ENCODE assay signal across 16 cellular contexts in genomic region chr6:20998748-20999448, GRCh38.
"Had no signal": no experiment of that assay in that cellular context is flagged by ENCODE, and none has a peak within 500 bp of the region (broad histone marks: within the 10 kb centered on the region; RNA-seq: fewer than 3 reads in every experiment).

No MANE protein-coding gene starts in this region.

- H3K36me3 ChIP-seq: ascending aorta, pancreas, thyroid gland had no signal

- H3K9me3 ChIP-seq: pancreas, thyroid gland had no signal

- DNase-seq: activated CD4-positive, alpha-beta memory T cell treated with anti-CD3 and anti-CD28 coated beads for 36 hours; activated naive CD4-positive, alpha-beta T cell treated with anti-CD3 and anti-CD28 coated beads, Interleukin-2, amount 10 ng/mL, durations not matched to agents 7 days and 5 days; activated T-cell treated with anti-CD3 and anti-CD28 coated beads, Interleukin-2, amount 50 U/mL, for 24 hours; effector memory CD4-positive, alpha-beta T cell; heart right ventricle; left cardiac atrium; naive B cell; pancreas; stimulated activated CD4-positive, alpha-beta T cell treated with anti-CD3 and anti-CD28 coated beads, Interleukin-1b, Interleukin-23, amount 100 ng/mL, for 48 hours; T1000; thyroid gland had no signal

- H3K9me3 Mint-ChIP-seq: activated CD4-positive, alpha-beta memory T cell treated with anti-CD3 and anti-CD28 coated beads for 36 hours; activated naive CD4-positive, alpha-beta T cell treated with anti-CD3 and anti-CD28 coated beads, Interleukin-2, amount 10 ng/mL, durations not matched to agents 7 days and 5 days; activated T-cell treated with anti-CD3 and anti-CD28 coated beads, Interleukin-2, amount 50 U/mL, for 24 hours had no signal

- H3K4me3 ChIP-seq: ascending aorta, gastroesophageal sphincter, heart right ventricle, pancreas, thyroid gland had no signal

- FAIRE-seq: bronchial epithelial cell, pancreas had no signal

- H3K27ac ChIP-seq: ascending aorta, gastroesophageal sphincter, heart right ventricle, pancreas, thyroid gland, VCaP had no signal

- H3K27me3 ChIP-seq: ascending aorta, gastroesophageal sphincter, heart right ventricle, pancreas, thyroid gland had no signal

- H3K4me3 Mint-ChIP-seq: activated CD4-positive, alpha-beta memory T cell treated with anti-CD3 and anti-CD28 coated beads for 36 hours; activated naive CD4-positive, alpha-beta T cell treated with anti-CD3 and anti-CD28 coated beads, Interleukin-2, amount 10 ng/mL, durations not matched to agents 7 days and 5 days; activated T-cell treated with anti-CD3 and anti-CD28 coated beads, Interleukin-2, amount 50 U/mL, for 24 hours; dendritic cell treated with granulocyte-macrophage colony-stimulating factor and Interleukin-4, amounts not matched to agents 40 ng/mL and 50 ng/mL, for 4 days had no signal

- ATAC-seq: gastroesophageal sphincter, heart right ventricle, left cardiac atrium, pancreas had no signal

- H3K27ac Mint-ChIP-seq: activated CD4-positive, alpha-beta memory T cell treated with anti-CD3 and anti-CD28 coated beads for 36 hours; activated naive CD4-positive, alpha-beta T cell treated with anti-CD3 and anti-CD28 coated beads, Interleukin-2, amount 10 ng/mL, durations not matched to agents 7 days and 5 days; activated T-cell treated with anti-CD3 and anti-CD28 coated beads, Interleukin-2, amount 50 U/mL, for 24 hours; dendritic cell treated with granulocyte-macrophage colony-stimulating factor and Interleukin-4, amounts not matched to agents 40 ng/mL and 50 ng/mL, for 4 days had no signal

- H3K27me3 Mint-ChIP-seq: activated CD4-positive, alpha-beta memory T cell treated with anti-CD3 and anti-CD28 coated beads for 36 hours; activated naive CD4-positive, alpha-beta T cell treated with anti-CD3 and anti-CD28 coated beads, Interleukin-2, amount 10 ng/mL, durations not matched to agents 7 days and 5 days; activated T-cell treated with anti-CD3 and anti-CD28 coated beads, Interleukin-2, amount 50 U/mL, for 24 hours; dendritic cell treated with granulocyte-macrophage colony-stimulating factor and Interleukin-4, amounts not matched to agents 40 ng/mL and 50 ng/mL, for 4 days; naive B cell had no signal

- H3K4me1 Mint-ChIP-seq: activated naive CD4-positive, alpha-beta T cell treated with anti-CD3 and anti-CD28 coated beads, Interleukin-2, amount 10 ng/mL, durations not matched to agents 7 days and 5 days had no signal
